21 cellular contexts compared by ENCODE assay signal in the genomic region with DNA sequence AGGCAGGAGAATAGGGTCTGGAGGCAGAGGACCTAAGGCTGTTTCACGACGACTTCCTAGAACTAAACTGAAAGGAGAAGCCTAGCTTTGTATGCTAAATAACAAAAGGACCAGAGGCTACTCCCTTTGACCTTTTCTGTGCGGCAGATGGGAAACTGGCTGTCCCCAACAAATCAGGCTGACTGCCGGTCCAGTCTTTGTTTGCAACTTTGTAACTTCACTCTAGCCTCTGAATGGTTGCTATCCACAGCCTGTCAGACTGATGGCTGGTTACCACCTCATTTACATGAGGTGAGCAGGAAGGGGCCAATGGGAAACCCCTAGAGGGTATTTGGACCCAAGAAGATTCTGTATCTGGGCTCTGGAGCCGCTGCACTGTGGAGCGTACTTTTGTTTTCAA.
"Had no signal": no experiment of that assay in that cellular context is flagged by ENCODE, and none has a peak within 500 bp of the region (broad histone marks: within the 10 kb centered on the region; RNA-seq: fewer than 3 reads in every experiment).

No MANE protein-coding gene starts in this region.

- H3K36me3 ChIP-seq: esophagus muscularis mucosa, prostate gland, right atrium auricular region, tibial artery had no signal

- H3K9me3 ChIP-seq: prostate gland, right atrium auricular region, tibial artery had no signal

- H3K4me1 Mint-ChIP-seq: memory B cell, natural killer cell had no signal

- H3K4me3 ChIP-seq: dorsolateral prefrontal cortex, esophagus muscularis mucosa, lung, prostate gland, right atrium auricular region, smooth muscle cell, tibial artery had no signal

- ATAC-seq: foreskin keratinocyte; left ventricle myocardium superior; natural killer cell; sciatic nerve; stimulated activated naive CD8-positive, alpha-beta T cell treated with anti-CD3 and anti-CD28 coated beads, Interleukin-15, amount 100 ng/mL, for 72 hours had no signal

- H3K27ac ChIP-seq: dorsolateral prefrontal cortex, esophagus muscularis mucosa, foreskin keratinocyte, prostate gland, right atrium auricular region, tibial artery had no signal

- H3K27ac Mint-ChIP-seq: memory B cell; natural killer cell; stimulated activated naive CD8-positive, alpha-beta T cell treated with anti-CD3 and anti-CD28 coated beads, Interleukin-15, amount 100 ng/mL, for 72 hours; type B pancreatic cell had no signal

- H3K4me3 Mint-ChIP-seq: memory B cell; natural killer cell; stimulated activated naive CD8-positive, alpha-beta T cell treated with anti-CD3 and anti-CD28 coated beads, Interleukin-15, amount 100 ng/mL, for 72 hours; type B pancreatic cell had no signal

- H3K4me2 ChIP-seq: smooth muscle cell had no signal

- H3K36me3 Mint-ChIP-seq: memory B cell, natural killer cell, type B pancreatic cell had no signal

- H3K27me3 ChIP-seq: foreskin keratinocyte, right atrium auricular region, tibial artery had no signal

- H3K4me1 ChIP-seq: esophagus muscularis mucosa, foreskin keratinocyte, prostate gland, right atrium auricular region, tibial artery had no signal

- DNase-seq: dorsolateral prefrontal cortex; effector CD8-positive, alpha-beta T cell; foreskin keratinocyte; left ventricle myocardium superior; natural killer cell; nucleus accumbens; stimulated activated CD4-positive, alpha-beta T cell treated with anti-CD3 and anti-CD28 coated beads, Interleukin-12 subunit alpha, Interleukin-12 subunit beta, amount 100 ng/mL, for 4 hours; stimulated activated CD4-positive, alpha-beta T cell treated with anti-CD3 and anti-CD28 coated beads, Interleukin-1b, Interleukin-23, amount 100 ng/mL, for 48 hours; stimulated activated CD4-positive, alpha-beta T cell treated with anti-CD3 and anti-CD28 coated beads, Interleukin-4, amount 100 ng/mL, for 1 hour; stimulated activated CD8-positive, alpha-beta memory T cell treated with anti-CD3 and anti-CD28 coated beads, Interleukin-4, amount 100 ng/mL, for 48 hours; stimulated activated naive CD4-positive, alpha-beta T cell; stimulated activated naive CD8-positive, alpha-beta T cell treated with anti-CD3 and anti-CD28 coated beads, Interleukin-15, amount 100 ng/mL, for 72 hours; tibial artery had no signal
